28 cellular contexts compared by ENCODE assay signal in genomic region chr7:121503039-121503438, GRCh38.
"Had no signal": no experiment of that assay in that cellular context is flagged by ENCODE, and none has a peak within 500 bp of the region (broad histone marks: within the 10 kb centered on the region; RNA-seq: fewer than 3 reads in every experiment).

No MANE protein-coding gene starts in this region.

- H3K4me1 Mint-ChIP-seq: activated CD4-positive, alpha-beta T cell treated with anti-CD3 and anti-CD28 coated beads, Interleukin-2, amount 10 ng/mL, durations not matched to agents 7 days and 5 days; brain; central memory CD8-positive, alpha-beta T cell; T-cell had no signal

- ATAC-seq: activated naive CD4-positive, alpha-beta T cell treated with anti-CD3 and anti-CD28 coated beads, Interleukin-2, amount 50 U/mL, for 72 hours; activated naive CD8-positive, alpha-beta T cell treated with anti-CD3 and anti-CD28 coated beads, Interleukin-2, amount 50 U/mL, for 24 hours; activated T-cell treated with anti-CD3 and anti-CD28 coated beads, Interleukin-2, amount 50 U/mL, for 4 hours; PC-3; T-cell had no signal

- H3K36me3 ChIP-seq: ascending aorta had no signal

- H3K4me3 Mint-ChIP-seq: activated CD4-positive, alpha-beta memory T cell treated with anti-CD3 and anti-CD28 coated beads for 36 hours; activated CD4-positive, alpha-beta T cell treated with anti-CD3 and anti-CD28 coated beads, Interleukin-2, amount 10 ng/mL, durations not matched to agents 7 days and 5 days; activated naive CD8-positive, alpha-beta T cell treated with anti-CD3 and anti-CD28 coated beads, Interleukin-2, amount 50 U/mL, for 24 hours; activated T-cell treated with anti-CD3 and anti-CD28 coated beads, Interleukin-2, amount 50 U/mL, for 4 hours; brain; central memory CD8-positive, alpha-beta T cell; T-cell had no signal

- H3K27ac Mint-ChIP-seq: activated CD4-positive, alpha-beta memory T cell treated with anti-CD3 and anti-CD28 coated beads for 36 hours; activated CD4-positive, alpha-beta T cell treated with anti-CD3 and anti-CD28 coated beads, Interleukin-2, amount 10 ng/mL, durations not matched to agents 7 days and 5 days; activated naive CD4-positive, alpha-beta T cell treated with anti-CD3 and anti-CD28 coated beads, Interleukin-2, amount 50 U/mL, for 72 hours; activated naive CD8-positive, alpha-beta T cell treated with anti-CD3 and anti-CD28 coated beads, Interleukin-2, amount 50 U/mL, for 24 hours; T-cell had no signal

- H3K36me3 Mint-ChIP-seq: T-cell had no signal

- DNase-seq: activated CD4-positive, alpha-beta memory T cell treated with anti-CD3 and anti-CD28 coated beads for 36 hours; activated CD4-positive, alpha-beta T cell treated with anti-CD3 and anti-CD28 coated beads, Interleukin-2, amount 10 ng/mL, durations not matched to agents 7 days and 5 days; activated CD4-positive, CD25-positive, alpha-beta regulatory T cell; activated CD8-positive, alpha-beta memory T cell treated with anti-CD3 and anti-CD28 coated beads for 24 hours; activated effector memory CD4-positive, alpha-beta T cell treated with anti-CD3 and anti-CD28 coated beads, Interleukin-2, amount 50 U/mL, for 16 hours; activated naive CD4-positive, alpha-beta T cell treated with Interleukin-2 at 50 U/mL for 16 hours; activated naive CD8-positive, alpha-beta T cell treated with anti-CD3 and anti-CD28 coated beads, Interleukin-2, amount 50 U/mL, for 24 hours; activated T-cell treated with anti-CD3 and anti-CD28 coated beads, Interleukin-2, amount 50 U/mL, for 4 hours; amniotic stem cell; MM.1S; NCI-H1105 treated with DMSO at 0.1 percent for 48 hours; NCI-H1436 treated with DMSO at 0.1 percent for 48 hours; NCI-H187; NCI-H2081; NCI-H446 treated with DMSO at 0.1 percent for 48 hours; NCI-H524 treated with DMSO at 0.1 percent for 48 hours; NCI-H774; PC-3; SHP77 treated with DMSO at 0.1 percent for 48 hours; T-cell; T-helper 2 cell; T1000 had no signal

- H3K4me3 ChIP-seq: ascending aorta had no signal

- H3K27ac ChIP-seq: ascending aorta, KMS-11, VCaP had no signal

- H3K9ac ChIP-seq: KMS-11 had no signal

- H3K27me3 ChIP-seq: ascending aorta had no signal

- H3K4me2 ChIP-seq: KMS-11 had no signal

- H3K27me3 Mint-ChIP-seq: activated CD4-positive, alpha-beta T cell treated with anti-CD3 and anti-CD28 coated beads, Interleukin-2, amount 10 ng/mL, durations not matched to agents 7 days and 5 days; brain had no signal
